In the genomic region with DNA sequence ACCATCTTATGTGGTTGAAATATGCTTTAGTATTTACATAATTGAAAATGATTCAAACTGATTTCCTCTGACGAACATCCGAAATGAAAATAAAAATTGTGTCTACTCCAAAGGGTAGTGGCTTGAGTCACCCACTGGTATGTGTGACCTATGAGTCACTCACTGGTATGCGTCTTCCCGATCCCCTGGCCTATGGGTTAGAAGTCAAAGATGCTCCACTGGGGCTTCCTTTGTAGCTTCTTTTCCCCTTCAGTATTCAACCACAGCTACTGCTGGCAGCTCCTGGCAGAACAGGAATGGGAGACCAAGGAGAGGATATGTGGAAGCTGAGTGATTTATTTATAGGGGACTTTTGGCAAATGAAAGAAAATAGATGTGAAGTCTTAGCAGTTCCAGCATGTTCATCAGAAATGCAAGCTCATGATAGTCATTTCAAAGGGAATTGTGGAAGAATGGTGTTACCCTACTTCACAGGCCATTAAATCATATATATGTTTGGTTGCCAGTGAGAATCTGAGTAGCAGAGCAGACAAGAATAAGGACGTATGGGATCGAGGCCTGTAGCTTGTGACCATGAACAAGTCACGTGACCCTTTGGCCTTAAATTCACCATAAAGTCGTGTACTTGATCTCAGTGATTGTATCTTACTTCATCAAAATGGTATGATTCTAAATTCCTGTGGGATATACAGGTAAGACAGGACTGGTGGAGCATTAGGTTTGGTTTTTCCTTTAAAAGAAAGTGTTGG, we compare ENCODE assay signal across 8 cellular contexts.
DNase-seq lines count a peak whose midpoint lies in the region; TF ChIP-seq lines count a peak whose summit lies in the region.

No MANE protein-coding gene starts in this region.

- 25 to 31% (median 30%) methylated on average over 8 of the region's 8 CpGs for WGBS in adrenal gland, 4 donors
- WGBS in spleen, 5 donors = 59 to 75% (median 66%) methylated on average over 8 of the region's 8 CpGs

- no peaks in the 10 kb centered on the region for H3K27me3 ChIP-seq in adrenal gland
- H3K27me3 ChIP-seq in spleen (replicated peaks in 1 of 7) = no peaks in the 10 kb centered on the region

- H3K4me1 ChIP-seq in adrenal gland (replicated peaks in 1 of 2) = peaks cover 26 to 36% of the 10 kb centered on the region in 2 donors
- peaks cover 3 to 31% (median 19%) of the 10 kb centered on the region in 6 donors for H3K4me1 ChIP-seq in spleen

- peak overlapping the region in 1 of 4 donors; percentile 21 for H3K4me3 ChIP-seq in adrenal gland
- H3K4me3 ChIP-seq in spleen = no peak overlapping the region

- intact Hi-C loops in adrenal gland (cut with DNase I) (no loop called here), spleen (cut with DNase I; ENCODE audit: low total_unique reads) (no loop called here)

- TF ChIP-seq POLR2A in adrenal gland (IDR thresholded peaks at IDR 0.05) = peak in 1 of 2 donors; percentile 28
- no peak for TF ChIP-seq POLR2A in spleen (IDR thresholded peaks at IDR 0.05)

- H3K36me3 ChIP-seq in adrenal gland (replicated peaks in 1 of 2) (no peaks in the 10 kb centered on the region), spleen (no peaks in the 10 kb centered on the region)

- no peaks in the 10 kb centered on the region for H3K9me3 ChIP-seq in adrenal gland (replicated peaks in 1 of 3)
- H3K9me3 ChIP-seq in spleen = no peaks in the 10 kb centered on the region

- TF ChIP-seq CTCF in adrenal gland (IDR thresholded peaks at IDR 0.05) (no peak), spleen (IDR thresholded peaks at IDR 0.05 in 8 of 11, conservative IDR thresholded peaks at IDR 0.05 in 3 of 11) (no peak)

- peak; percentile 78 for DNase-seq in GM03348 (ENCODE audit: low spot score)
- DNase-seq in adrenal gland = peak; percentile 70 to 92 (median 87)
- DNase-seq in iPS DF 4.7 (ENCODE audit: extremely low read depth, low spot score) = peak; percentile 60
- DNase-seq in spleen = no peak
- DNase-seq in GM19240 (ENCODE audit: insufficient read length, low spot score) = no peak
- no peak for DNase-seq in effector CD8-positive, alpha-beta T cell (lab: John Stamatoyannopoulos, UW)
- DNase-seq in NCI-H2029 (lab: John Stamatoyannopoulos, UW) = no peak

- peak overlapping the region; percentile 74 to 97 (median 87) for H3K27ac ChIP-seq in adrenal gland
- peak overlapping the region in 6 of 8 donors; percentile 29 to 68 (median 58) for H3K27ac ChIP-seq in spleen

TF ChIP-seq in PFSK-1, 5 proteins besides CTCF, POLR2A, EP300 and RAD21:
- TF ChIP-seq TAF1 (IDR thresholded peaks at IDR 0.05; ENCODE audit: borderline replicate concordance, insufficient read depth, low read length) (peak; percentile 70; the same call in 1 of the 2 replicates), REST (IDR thresholded peaks at IDR 0.05; ENCODE audit: insufficient read depth in 1 of 2, low read depth in 2 of 2, low read length in 2 of 2) (0 out of 4 replicates have a peak, but pooled peaks of 1 of the 2 experiments have one; percentile 31), POLR2AphosphoS5 (IDR thresholded peaks at IDR 0.05; ENCODE audit: low read depth, low read length) (peak; percentile 76), SIN3A (IDR thresholded peaks at IDR 0.05; ENCODE audit: borderline replicate concordance, insufficient read depth, low read length) (peak; percentile 78; the same call in 1 of the 2 replicates), FOXP2 (optimal IDR thresholded peaks at IDR 0.05; ENCODE audit: borderline replicate concordance, extremely low read depth, extremely low read length, insufficient read depth) (no peak)

Comparison
In these comparisons a context has a peak if more than half of its experiments do, and no peak if none do; other contexts are left out.
1. DNase-seq: peak in GM03348 (single experiment), adrenal gland (7 of 7) and iPS DF 4.7 (single experiment); none in spleen (single experiment), GM19240 (single experiment), effector CD8-positive, alpha-beta T cell (single experiment) and NCI-H2029 (single experiment).